Comparison of ENCODE assay signal across 8 cellular contexts in genomic region chr11:62645934-62646824, GRCh38. TPM values are rescaled to one million over a fixed set of nuclear protein-coding genes. Genes with fewer than 3 reads are reported as not detected.
A peak's percentile ranks its signal among the peaks of the same experiment; 100 is the strongest.
DNase-seq lines count a peak whose midpoint lies in the region; ATAC-seq and TF ChIP-seq lines count a peak whose summit lies in the region.

Gene GANAB (minus strand): TSS chr11:62646613. CDS start chr11:62646599, 14 bp downstream.

- H3K27ac ChIP-seq in osteoblast (ENCODE audit: low read depth, low read length) (peak within 1 kb of the TSS; percentile 90), thoracic aorta (peak within 1 kb of the TSS; percentile 91 to 94)

- H3K36me3 ChIP-seq in GM06990 (ENCODE audit: control insufficient read depth, insufficient read depth, low read length) (peaks cover 19% of the 10 kb centered on the region), osteoblast (ENCODE audit: insufficient read depth, low read length) (peaks cover 37% of the 10 kb centered on the region), thoracic aorta (peaks cover 21% of the 10 kb centered on the region)

- peak within 1 kb of the TSS; percentile 98 for H3K27ac Mint-ChIP-seq in activated naive CD8-positive, alpha-beta T cell

- H3K4me1 ChIP-seq in osteoblast (ENCODE audit: insufficient read depth, low read length) (peaks cover 10% of the 10 kb centered on the region), thoracic aorta (ENCODE audit: control insufficient read depth in 1 of 2, low read depth in 2 of 2) (peaks cover 3 to 23% of the 10 kb centered on the region in 2 donors)

- H3K9me3 ChIP-seq in osteoblast (ENCODE audit: low read depth, low read length) (no peaks in the 10 kb centered on the region), thoracic aorta (no peaks in the 10 kb centered on the region)

- H3K4me3 ChIP-seq in GM06990 (replicated peaks; ENCODE audit: low read depth, low read length) (peak within 1 kb of the TSS; percentile 99), osteoblast (ENCODE audit: insufficient read depth, low read length) (peak within 1 kb of the TSS; percentile 99), thoracic aorta (peak within 1 kb of the TSS; percentile 94)

- peak; percentile 95 for DNase-seq in GM06990 (ENCODE audit: extremely low read depth, insufficient read length)
- DNase-seq in NCI-H1105 (lab: John Stamatoyannopoulos, UW) = peak; percentile 99
- peak; percentile 96 for DNase-seq in SKM-1 treated with dmso at 0.1 percent for 144 hours (lab: John Stamatoyannopoulos, UW; ENCODE audit: unreplicated experiment)
- peak; percentile 97 for DNase-seq in glomerular visceral epithelial cell (ENCODE audit: extremely low spot score)
- peak; percentile 100 for DNase-seq in osteoblast (ENCODE audit: insufficient read length, low spot score, missing footprints)
- peak; percentile 100 for DNase-seq in thoracic aorta (ENCODE audit: low spot score)

- TF ChIP-seq CTCF in GM06990 (IDR thresholded peaks at IDR 0.05; ENCODE audit: insufficient read depth, low read length, poor library complexity, severe bottlenecking) (no peak), osteoblast (IDR thresholded peaks at IDR 0.05; ENCODE audit: extremely low read depth, low read depth, low read length) (no peak), thoracic aorta (IDR thresholded peaks at IDR 0.05) (no peak)

- no peaks in the 10 kb centered on the region for H3K27me3 Mint-ChIP-seq in activated naive CD8-positive, alpha-beta T cell

- H3K36me3 Mint-ChIP-seq in activated naive CD8-positive, alpha-beta T cell = no peaks in the 10 kb centered on the region

- ATAC-seq in HG02623 (IDR thresholded peaks at IDR 0.05; ENCODE audit: unreplicated experiment) (peak; percentile 87), thoracic aorta (ENCODE audit: insufficient number of reproducible peaks, low FRiP score, low read depth) (peak; percentile 97)

- peak within 1 kb of the TSS; percentile 90 for H2AFZ ChIP-seq in osteoblast (ENCODE audit: low read length)

- peak within 1 kb of the TSS; percentile 99 for H3K4me3 Mint-ChIP-seq in activated naive CD8-positive, alpha-beta T cell

- H4K20me1 ChIP-seq in osteoblast (ENCODE audit: insufficient read depth, low read length) = peaks cover 21% of the 10 kb centered on the region

- peaks cover 66% of the 10 kb centered on the region for H3K79me2 ChIP-seq in osteoblast (ENCODE audit: insufficient read depth, low read length)

- H3K27me3 ChIP-seq in GM06990 (replicated peaks; ENCODE audit: control insufficient read depth, insufficient read depth, low read length) (no peaks in the 10 kb centered on the region), osteoblast (ENCODE audit: insufficient read depth, low read length) (no peaks in the 10 kb centered on the region), thoracic aorta (replicated peaks; ENCODE audit: insufficient read depth) (no peaks in the 10 kb centered on the region)

- peaks cover 34% of the 10 kb centered on the region for H3K4me1 Mint-ChIP-seq in activated naive CD8-positive, alpha-beta T cell (ENCODE audit: low read depth)

- H3K9me3 Mint-ChIP-seq in activated naive CD8-positive, alpha-beta T cell (ENCODE audit: low read depth) = no peaks in the 10 kb centered on the region

- peak within 1 kb of the TSS; percentile 98 for H3K4me2 ChIP-seq in osteoblast (ENCODE audit: insufficient read depth, low read length)

RNA-seq across cellular contexts. Expression of gene GANAB, which starts in this region (rescaled TPM):
- total RNA-seq in osteoblast (219 and 242 TPM in 2 replicates), thoracic aorta (100 to 1,000 TPM; 120 to 159 TPM)

Comparison
In these comparisons a context has a peak if more than half of its experiments do, and no peak if none do; other contexts are left out.
1. Peak in every context shown above with its lines: DNase-seq, ATAC-seq, H3K4me3 ChIP-seq and H3K27ac ChIP-seq.